Comparison of ENCODE assay signal across 11 cellular contexts in genomic region chr1:19384772-19385187, GRCh38.
DNase-seq lines count a peak whose midpoint lies in the region; ATAC-seq and TF ChIP-seq lines count a peak whose summit lies in the region.
"Had no signal": no experiment of that assay in that cellular context is flagged by ENCODE, and none has a peak within 500 bp of the region (broad histone marks: within the 10 kb centered on the region; RNA-seq: fewer than 3 reads in every experiment).

No MANE protein-coding gene starts in this region.

- H3K36me3 ChIP-seq in Panc1 (ENCODE audit: control insufficient read depth, insufficient read depth, low read length) (peaks cover 9% of the 10 kb centered on the region), gastroesophageal sphincter (peaks cover 0 to 52% of the 10 kb centered on the region in 2 donors), prostate gland (no peaks in the 10 kb centered on the region)
- H3K36me3 ChIP-seq: neural progenitor cell had no signal

- BruUV-seq in Panc1 (replicated peaks; lab: Mats Ljungman, UMichigan) (no TSS peak), Calu3 (replicated peaks; lab: Mats Ljungman, UMichigan) (no TSS peak)

- intact Hi-C loops in CD4-positive, alpha-beta T cell (cut with DNase I, micrococcal nuclease) = no loop called here
- intact Hi-C loops in Panc1 (cut with micrococcal nuclease; ENCODE audit: unreplicated experiment) = no loop called here
- intact Hi-C loops in prostate gland (cut with DNase I) = loop anchor here (5.0 kb wide), 1 partner anchor 113 kb away; no protein-coding TSS in a partner anchor
- intact Hi-C loops in head of caudate nucleus (cut with DNase I) = no loop called here
- intact Hi-C loops in Calu3 (cut with micrococcal nuclease; ENCODE audit: unreplicated experiment) = no loop called here

- H3K9me3 ChIP-seq in CD4-positive, alpha-beta T cell (ENCODE audit: control insufficient read depth, low read length) = no peaks in the 10 kb centered on the region
- no peaks in the 10 kb centered on the region for H3K9me3 ChIP-seq in Panc1 (ENCODE audit: control insufficient read depth, insufficient read depth, low read depth, low read length)
- no peaks in the 10 kb centered on the region for H3K9me3 ChIP-seq in gastroesophageal sphincter
- no peaks in the 10 kb centered on the region for H3K9me3 ChIP-seq in prostate gland

- ATAC-seq in CD4-positive, alpha-beta T cell (ENCODE audit: poor library complexity) = no peak
- ATAC-seq in Panc1 = no peak
- no peak for ATAC-seq in gastroesophageal sphincter

- H3K4me3 ChIP-seq in Panc1 (ENCODE audit: low read depth in 2 of 2, low read length in 2 of 2) = no peak overlapping the region
- H3K4me3 ChIP-seq in gastroesophageal sphincter = no peak overlapping the region
- H3K4me3 ChIP-seq in prostate gland = no peak overlapping the region
- H3K4me3 ChIP-seq: neural progenitor cell had no signal

- no peak for TF ChIP-seq CTCF in CD4-positive, alpha-beta T cell (IDR thresholded peaks at IDR 0.05)
- no peak for TF ChIP-seq CTCF in Panc1 (IDR thresholded peaks at IDR 0.05)
- no peak for TF ChIP-seq CTCF in gastroesophageal sphincter (IDR thresholded peaks at IDR 0.05)
- no peak for TF ChIP-seq CTCF in prostate gland (IDR thresholded peaks at IDR 0.05)
- TF ChIP-seq CTCF in Calu3 (IDR thresholded peaks at IDR 0.05; ENCODE audit: unreplicated experiment) = no peak

- TF ChIP-seq EP300 in gastroesophageal sphincter (IDR thresholded peaks at IDR 0.05) = no peak

- in situ Hi-C loops in Panc1 (cut with HindIII; ENCODE audit: low pct_unique_long_range_greater_than_20kb, low sequenced_read_pairs) = no loop called here

- peak overlapping the region; percentile 19 for H3K27ac Mint-ChIP-seq in CD4-positive, alpha-beta T cell
- no peak overlapping the region for H3K27ac Mint-ChIP-seq in Calu3 (ENCODE audit: unreplicated experiment)
- H3K27ac Mint-ChIP-seq: activated naive CD8-positive, alpha-beta T cell treated with anti-CD3 and anti-CD28 coated beads, Interleukin-2, amount 10 ng/mL, durations not matched to agents 7 days and 5 days had no signal

- H3K36me3 Mint-ChIP-seq in CD4-positive, alpha-beta T cell (ENCODE audit: low read depth) = peaks cover 74% of the 10 kb centered on the region
- peaks cover 19% of the 10 kb centered on the region for H3K36me3 Mint-ChIP-seq in Calu3 (ENCODE audit: insufficient read depth, unreplicated experiment)

- WGBS in gastroesophageal sphincter (ENCODE audit: low coverage in 1 of 2), 2 donors = 92 to 100% methylated on average over 5 to 7 of the region's 7 CpGs
- 94% methylated on average over 7 of the region's 7 CpGs for WGBS in prostate gland

- no peak for DNase-seq in CD4-positive, alpha-beta T cell
- no peak for DNase-seq in Panc1 (ENCODE audit: low read depth, low spot score)
- DNase-seq in prostate gland (ENCODE audit: low spot score) = no peak
- DNase-seq in head of caudate nucleus = no peak
- no peak for DNase-seq in DMS153 treated with DMSO at 0.1 percent for 48 hours (lab: John Stamatoyannopoulos, UW; ENCODE audit: unreplicated experiment)
- no peak for DNase-seq in Calu3
- DNase-seq in NCI-H82 (lab: John Stamatoyannopoulos, UW) = no peak
- DNase-seq: activated naive CD8-positive, alpha-beta T cell treated with anti-CD3 and anti-CD28 coated beads, Interleukin-2, amount 10 ng/mL, durations not matched to agents 7 days and 5 days; NCI-H2171 treated with DMSO at 0.1 percent for 48 hours had no signal

- no peaks in the 10 kb centered on the region for H3K9me3 Mint-ChIP-seq in CD4-positive, alpha-beta T cell
- H3K9me3 Mint-ChIP-seq in Calu3 (ENCODE audit: low read depth, unreplicated experiment) = no peaks in the 10 kb centered on the region
- H3K9me3 Mint-ChIP-seq: activated naive CD8-positive, alpha-beta T cell treated with anti-CD3 and anti-CD28 coated beads, Interleukin-2, amount 10 ng/mL, durations not matched to agents 7 days and 5 days; neural progenitor cell had no signal

- no peak for TF ChIP-seq POLR2A in gastroesophageal sphincter (IDR thresholded peaks at IDR 0.05)
- TF ChIP-seq POLR2A in prostate gland (IDR thresholded peaks at IDR 0.05) = no peak

- no peaks in the 10 kb centered on the region for H3K27me3 Mint-ChIP-seq in CD4-positive, alpha-beta T cell
- no peaks in the 10 kb centered on the region for H3K27me3 Mint-ChIP-seq in Calu3 (ENCODE audit: unreplicated experiment)
- H3K27me3 Mint-ChIP-seq: activated naive CD8-positive, alpha-beta T cell treated with anti-CD3 and anti-CD28 coated beads, Interleukin-2, amount 10 ng/mL, durations not matched to agents 7 days and 5 days had no signal

- H3K4me1 ChIP-seq in Panc1 (ENCODE audit: control insufficient read depth, insufficient read depth, low read length) (peaks cover 5% of the 10 kb centered on the region), gastroesophageal sphincter (peaks cover 2 to 69% (median 29%) of the 10 kb centered on the region in 3 donors), prostate gland (replicated peaks) (peaks cover 18% of the 10 kb centered on the region)
- H3K4me1 ChIP-seq: neural progenitor cell had no signal

- CTCF ChIA-PET in CD4-positive, alpha-beta T cell (lab: Charles Lee) = interaction anchor here (1.2 to 1.3 kb wide), 2 partner anchors 50 to 269 kb away, joined by 3 to 6 read pairs; no protein-coding TSS in a partner anchor
- CTCF ChIA-PET in Panc1 (lab: Charles Lee) = no interaction called here
- CTCF ChIA-PET in Calu3 (lab: Charles Lee) = interaction anchor here (0.8 kb wide), 1 partner anchor 8 kb away, joined by 3 read pairs; no protein-coding TSS in a partner anchor

- no peak overlapping the region for H3K27ac ChIP-seq in CD4-positive, alpha-beta T cell (ENCODE audit: low read depth, low read length)
- H3K27ac ChIP-seq in Panc1 (ENCODE audit: low read length) (0 out of 2 replicates have a peak overlapping the region, but pooled peaks have one; percentile 10), gastroesophageal sphincter (peak overlapping the region in 3 of 4 donors; percentile 32 to 93 (median 87)), prostate gland (peak overlapping the region; percentile 23 to 80)
- H3K27ac ChIP-seq: neural progenitor cell had no signal

- POLR2A ChIA-PET in CD4-positive, alpha-beta T cell (lab: Charles Lee) = interaction anchor here (1.5 kb wide), 1 partner anchor 21 kb away, joined by 3 read pairs; no protein-coding TSS in a partner anchor
- POLR2A ChIA-PET in Panc1 (lab: Charles Lee) = interaction anchor here (0.6 kb wide), 1 partner anchor 63 kb away, joined by 3 read pairs; no protein-coding TSS in a partner anchor

- H3K4me3 Mint-ChIP-seq in CD4-positive, alpha-beta T cell = no peak overlapping the region
- H3K4me3 Mint-ChIP-seq in Calu3 (ENCODE audit: low read depth, unreplicated experiment) = no peak overlapping the region
- H3K4me3 Mint-ChIP-seq: activated naive CD8-positive, alpha-beta T cell treated with anti-CD3 and anti-CD28 coated beads, Interleukin-2, amount 10 ng/mL, durations not matched to agents 7 days and 5 days; neural progenitor cell had no signal

- H3K27me3 ChIP-seq in CD4-positive, alpha-beta T cell (ENCODE audit: control insufficient read depth, insufficient read depth, low read length) = no peaks in the 10 kb centered on the region
- H3K27me3 ChIP-seq in Panc1 (ENCODE audit: control insufficient read depth, insufficient read depth, low read length) (no peaks in the 10 kb centered on the region), gastroesophageal sphincter (no peaks in the 10 kb centered on the region), prostate gland (replicated peaks; ENCODE audit: insufficient read depth) (no peaks in the 10 kb centered on the region)
- H3K27me3 ChIP-seq: neural progenitor cell had no signal

- H3K4me1 Mint-ChIP-seq in CD4-positive, alpha-beta T cell (ENCODE audit: low read depth) = peaks cover 52% of the 10 kb centered on the region
- peaks cover 26% of the 10 kb centered on the region for H3K4me1 Mint-ChIP-seq in Calu3 (ENCODE audit: low read depth, unreplicated experiment)
